In the genomic region with DNA sequence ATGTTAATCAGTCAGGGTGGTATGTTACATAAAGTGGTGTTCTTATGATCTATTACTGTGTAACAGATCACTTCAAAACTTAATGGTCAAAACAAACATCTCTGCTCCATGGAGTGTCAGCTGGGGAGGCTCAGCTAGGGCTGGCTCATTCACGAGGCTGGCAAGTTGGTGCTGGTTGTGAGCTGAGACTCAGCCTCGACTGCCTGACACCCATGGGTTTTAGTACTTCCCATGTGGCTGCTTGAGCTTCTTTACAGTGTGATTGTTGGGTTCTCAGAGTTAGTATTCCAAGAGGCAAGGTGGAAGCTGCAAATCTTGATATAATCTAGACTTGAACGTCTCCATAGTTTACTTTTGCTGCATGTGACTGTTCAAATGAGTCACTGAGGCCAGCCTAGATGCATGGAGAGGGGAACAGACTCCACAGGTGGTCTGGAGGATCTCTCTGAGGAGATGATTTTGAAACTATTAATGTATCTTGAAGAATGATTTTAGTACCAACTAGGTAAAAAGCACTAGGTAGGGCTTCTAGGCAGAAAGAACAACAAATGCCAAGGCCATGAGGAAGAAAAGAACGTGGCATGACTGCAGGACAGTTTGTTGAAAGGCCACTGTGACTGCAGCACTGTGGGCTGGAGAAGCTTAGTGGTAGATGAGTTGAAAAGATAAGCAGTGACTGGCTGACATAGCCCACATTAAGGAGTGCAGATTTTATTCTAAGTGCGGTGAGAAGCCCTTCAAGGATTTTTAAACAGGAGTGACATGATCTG, we compare ENCODE assay signal across 18 cellular contexts.
"Had no signal": no experiment of that assay in that cellular context is flagged by ENCODE, and none has a peak within 500 bp of the region (broad histone marks: within the 10 kb centered on the region; RNA-seq: fewer than 3 reads in every experiment).

No MANE protein-coding gene starts in this region.

- H3K27ac ChIP-seq: coronary artery, gastroesophageal sphincter, ovary, right lobe of liver, transverse colon, VCaP had no signal

- DNase-seq: activated CD4-positive, alpha-beta T cell treated with anti-CD3 and anti-CD28 coated beads for 4 hours; activated CD4-positive, alpha-beta T cell treated with anti-CD3 and anti-CD28 coated beads, Interleukin-2, amount 50 U/mL, for 4 hours; activated naive CD4-positive, alpha-beta T cell; activated T-cell treated with anti-CD3 and anti-CD28 coated beads for 4 hours; activated T-cell treated with anti-CD3 and anti-CD28 coated beads, Interleukin-2, amount 50 U/mL, for 72 hours; dorsolateral prefrontal cortex; effector memory CD4-positive, alpha-beta T cell; erythroblast; left cardiac atrium; left ventricle myocardium superior; ovary; right lobe of liver; stimulated activated CD4-positive, alpha-beta T cell treated with anti-CD3 and anti-CD28 coated beads, Interleukin-2, amount 100 ng/mL, for 48 hours; stimulated activated naive CD4-positive, alpha-beta T cell treated with Interleukin-2 at 50 U/mL for 16 hours; transverse colon had no signal

- H3K27me3 ChIP-seq: dorsolateral prefrontal cortex, gastroesophageal sphincter, ovary, right lobe of liver, transverse colon had no signal

- H3K36me3 ChIP-seq: gastroesophageal sphincter, ovary, right lobe of liver, transverse colon had no signal

- H3K9me3 ChIP-seq: ovary, right lobe of liver, transverse colon had no signal

- H3K4me1 ChIP-seq: gastroesophageal sphincter, right lobe of liver, transverse colon had no signal

- H3K4me3 ChIP-seq: coronary artery, dorsolateral prefrontal cortex, gastroesophageal sphincter, ovary, right lobe of liver, transverse colon had no signal
